In the genomic region with DNA sequence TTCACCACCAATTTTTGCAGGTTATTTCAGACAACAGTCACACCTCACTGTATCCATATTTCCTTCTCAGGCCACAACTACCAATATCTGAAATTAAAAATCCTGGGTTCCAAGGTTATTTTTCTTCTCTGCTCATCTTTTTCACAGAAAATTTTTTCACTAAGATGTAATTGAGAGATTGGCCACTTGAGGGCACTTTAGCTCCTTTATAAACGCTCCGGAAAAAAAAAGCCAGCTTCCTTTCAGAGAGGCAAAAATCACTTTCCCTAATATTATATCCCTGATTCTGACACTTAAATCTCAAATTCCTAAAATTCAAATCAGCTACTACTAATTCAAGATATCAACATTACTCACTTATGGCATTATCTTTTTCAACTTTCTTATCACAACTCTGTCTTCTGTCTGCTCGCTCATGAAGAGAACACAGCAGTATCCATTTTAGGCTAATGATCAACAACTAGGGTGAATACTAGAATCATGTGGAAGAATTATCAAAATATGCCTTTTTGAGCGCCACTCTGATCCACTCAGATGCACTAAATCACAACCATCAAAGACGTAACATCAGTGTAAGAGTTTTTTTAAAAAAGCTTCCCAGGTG, we compare ENCODE assay signal across 8 cellular contexts.
DNase-seq lines count a peak whose midpoint lies in the region; ATAC-seq and TF ChIP-seq lines count a peak whose summit lies in the region.

No MANE protein-coding gene starts in this region.

- no peak overlapping the region for H3K27ac ChIP-seq in CD4-positive, alpha-beta T cell (ENCODE audit: low read depth, low read length)
- no peak overlapping the region for H3K27ac ChIP-seq in HCT116 (ENCODE audit: low read depth, low read length)
- no peak overlapping the region for H3K27ac ChIP-seq in OCI-LY1 (ENCODE audit: low read depth, low read length, poor library complexity, severe bottlenecking)
- H3K27ac ChIP-seq in endodermal cell (ENCODE audit: low read depth, low read length) = no peak overlapping the region
- H3K27ac ChIP-seq in neutrophil = no peak overlapping the region

- H4K20me1 ChIP-seq in HCT116 (ENCODE audit: insufficient read depth) (no peaks in the 10 kb centered on the region), OCI-LY1 (ENCODE audit: insufficient read depth, low read length) (no peaks in the 10 kb centered on the region)

- no peaks in the 10 kb centered on the region for H3K9me3 Mint-ChIP-seq in CD4-positive, alpha-beta T cell
- no peaks in the 10 kb centered on the region for H3K9me3 Mint-ChIP-seq in endodermal cell

- peak; percentile 86 for TF ChIP-seq CTCF in CD4-positive, alpha-beta T cell (IDR thresholded peaks at IDR 0.05)
- TF ChIP-seq CTCF in HCT116 (IDR thresholded peaks at IDR 0.05 in 2 of 3, conservative IDR thresholded peaks at IDR 0.05 in 1 of 3; ENCODE audit: borderline replicate concordance in 1 of 3, insufficient read depth in 1 of 3, low read depth in 2 of 3, low read length in 2 of 3) (peak; percentile 40 to 73 (median 69); a peak in 5 of 6 replicates), OCI-LY1 (IDR thresholded peaks at IDR 0.05; ENCODE audit: low read length) (peak; percentile 69), endodermal cell (conservative IDR thresholded peaks at IDR 0.05) (peak; percentile 84), neutrophil (IDR thresholded peaks at IDR 0.05) (peak; percentile 72)

- no peak for TF ChIP-seq POLR2A in HCT116 (IDR thresholded peaks at IDR 0.05; ENCODE audit: borderline replicate concordance, extremely low read depth, insufficient read depth, insufficient read length)

- no peak overlapping the region for H3K9ac ChIP-seq in HCT116 (ENCODE audit: low read length)
- H3K9ac ChIP-seq in OCI-LY1 (ENCODE audit: low read length) = no peak overlapping the region
- no peak overlapping the region for H3K9ac ChIP-seq in endodermal cell (ENCODE audit: extremely low read depth, low read length, poor library complexity, severe bottlenecking)

- peak; percentile 41 for ATAC-seq in CD4-positive, alpha-beta T cell (ENCODE audit: poor library complexity)
- ATAC-seq in HCT116 = no peak
- ATAC-seq in GM18873 (IDR thresholded peaks at IDR 0.05; ENCODE audit: low FRiP score, unreplicated experiment) = no peak
- no peak for ATAC-seq in GM21723 (IDR thresholded peaks at IDR 0.05; ENCODE audit: unreplicated experiment)

- no peaks in the 10 kb centered on the region for H3K79me2 ChIP-seq in HCT116 (ENCODE audit: insufficient read depth, low read length)
- no peaks in the 10 kb centered on the region for H3K79me2 ChIP-seq in OCI-LY1 (ENCODE audit: insufficient read depth, low read length)

- no peaks in the 10 kb centered on the region for H3K4me1 Mint-ChIP-seq in CD4-positive, alpha-beta T cell (ENCODE audit: low read depth)
- no peaks in the 10 kb centered on the region for H3K4me1 Mint-ChIP-seq in endodermal cell

- CTCF ChIA-PET in CD4-positive, alpha-beta T cell (lab: Charles Lee) = interaction anchor here (0.8 to 2.5 kb wide), 14 partner anchors 42 to 545 kb away, joined by 3 to 11 read pairs (median 4); no protein-coding TSS in a partner anchor
- CTCF ChIA-PET in HCT116 (lab: Charles Lee) = interaction anchor here (0.7 to 3.2 kb wide), 14 partner anchors 13 to 648 kb away, joined by 3 to 37 read pairs (median 3); a partner anchor contains a TSS

- no peak for DNase-seq in CD4-positive, alpha-beta T cell
- DNase-seq in HCT116 (ENCODE audit: low read depth, low spot score) (no peak), endodermal cell (no peak)
- no peak for DNase-seq in activated CD8-positive, alpha-beta memory T cell treated with anti-CD3 and anti-CD28 coated beads, Interleukin-2, amount 50 U/mL, for 48 hours

- no peaks in the 10 kb centered on the region for H3K9me3 ChIP-seq in CD4-positive, alpha-beta T cell (ENCODE audit: control insufficient read depth, low read length)
- no peaks in the 10 kb centered on the region for H3K9me3 ChIP-seq in HCT116 (ENCODE audit: control insufficient read depth in 1 of 2, insufficient read depth in 1 of 2, low read depth in 1 of 2, low read length in 2 of 2)
- H3K9me3 ChIP-seq in OCI-LY1 (ENCODE audit: low read length) = no peaks in the 10 kb centered on the region
- no peaks in the 10 kb centered on the region for H3K9me3 ChIP-seq in endodermal cell (ENCODE audit: control insufficient read depth, low read length)
- H3K9me3 ChIP-seq in neutrophil = no peaks in the 10 kb centered on the region

- H3K36me3 Mint-ChIP-seq in CD4-positive, alpha-beta T cell (ENCODE audit: low read depth) = no peaks in the 10 kb centered on the region
- no peaks in the 10 kb centered on the region for H3K36me3 Mint-ChIP-seq in endodermal cell (ENCODE audit: low read depth)

- TF ChIP-seq RAD21 in HCT116 (IDR thresholded peaks at IDR 0.05; ENCODE audit: low read depth) = peak; percentile 77

- BruUV-seq in HCT116 (replicated peaks; lab: Mats Ljungman, UMichigan) = no TSS peak

- H3K9me2 ChIP-seq in HCT116 (ENCODE audit: insufficient read depth) (no peaks in the 10 kb centered on the region), OCI-LY1 (ENCODE audit: low read depth, low read length) (no peaks in the 10 kb centered on the region)

- RAD21 ChIA-PET in HCT116 (lab: Charles Lee; ENCODE audit: low non-redundant PET in 1 of 2, low total read pairs in 2 of 2, uncharacterized antibody in 2 of 2, unreplicated experiment in 2 of 2) = interaction anchor here (1.0 to 1.3 kb wide), 4 partner anchors 112 to 332 kb away, joined by 3 to 4 read pairs (median 3); no protein-coding TSS in a partner anchor

- H3K4me1 ChIP-seq in HCT116 (ENCODE audit: control insufficient read depth in 1 of 2, insufficient read depth in 2 of 2, low read length in 2 of 2) (no peaks in the 10 kb centered on the region), OCI-LY1 (ENCODE audit: insufficient read depth, low read length, severe bottlenecking) (no peaks in the 10 kb centered on the region), endodermal cell (ENCODE audit: control insufficient read depth, insufficient read depth, low read length) (no peaks in the 10 kb centered on the region), neutrophil (ENCODE audit: control insufficient read depth in 1 of 2, insufficient read depth in 1 of 2, low read depth in 1 of 2, low read length in 1 of 2) (no peaks in the 10 kb centered on the region)

- H3K27me3 ChIP-seq in CD4-positive, alpha-beta T cell (ENCODE audit: control insufficient read depth, insufficient read depth, low read length) = peaks cover 30% of the 10 kb centered on the region
- H3K27me3 ChIP-seq in HCT116 (ENCODE audit: insufficient read depth, low read length) = no peaks in the 10 kb centered on the region
- H3K27me3 ChIP-seq in OCI-LY1 (ENCODE audit: insufficient read depth, low read length) = no peaks in the 10 kb centered on the region
- no peaks in the 10 kb centered on the region for H3K27me3 ChIP-seq in endodermal cell (ENCODE audit: control insufficient read depth, insufficient read depth, low read length, poor library complexity, severe bottlenecking)
- no peaks in the 10 kb centered on the region for H3K27me3 ChIP-seq in neutrophil

- peaks cover 15% of the 10 kb centered on the region for H3K27me3 Mint-ChIP-seq in CD4-positive, alpha-beta T cell
- no peaks in the 10 kb centered on the region for H3K27me3 Mint-ChIP-seq in endodermal cell (ENCODE audit: insufficient read depth)

- H3K4me3 ChIP-seq in HCT116 (replicated peaks in 1 of 2; ENCODE audit: low read depth in 1 of 2, low read length in 2 of 2) = no peak overlapping the region
- H3K4me3 ChIP-seq in OCI-LY1 (ENCODE audit: low read depth, low read length, poor library complexity, severe bottlenecking) = no peak overlapping the region
- H3K4me3 ChIP-seq in endodermal cell (ENCODE audit: low read length) = no peak overlapping the region
- H3K4me3 ChIP-seq in neutrophil (ENCODE audit: low read depth in 1 of 2, low read length in 1 of 2) = no peak overlapping the region

- POLR2A ChIA-PET in CD4-positive, alpha-beta T cell (lab: Charles Lee) = interaction anchor here (1.3 kb wide), 2 partner anchors 100 to 135 kb away, joined by 4 to 5 read pairs; no protein-coding TSS in a partner anchor
- POLR2A ChIA-PET in HCT116 (lab: Charles Lee) = interaction anchor here (1.3 kb wide), 1 partner anchor 136 kb away, joined by 4 read pairs; no protein-coding TSS in a partner anchor

- WGBS in endodermal cell (ENCODE audit: insufficient coverage in 1 of 2, insufficient read length in 1 of 2), 2 experiments = 6 to 45% methylated on average over 2 to 5 of the region's 5 CpGs

- H3K4me2 ChIP-seq in HCT116 (ENCODE audit: low read length) (no peak overlapping the region), OCI-LY1 (ENCODE audit: low read length) (no peak overlapping the region)

- no peak overlapping the region for H3K4me3 Mint-ChIP-seq in CD4-positive, alpha-beta T cell
- H3K4me3 Mint-ChIP-seq in endodermal cell = no peak overlapping the region

- no peak overlapping the region for H3K27ac Mint-ChIP-seq in CD4-positive, alpha-beta T cell
- no peak overlapping the region for H3K27ac Mint-ChIP-seq in endodermal cell

- H2AFZ ChIP-seq in HCT116 (ENCODE audit: low read depth, low read length, poor library complexity, severe bottlenecking) (peak overlapping the region; percentile 91), OCI-LY1 (ENCODE audit: low read length) (no peak overlapping the region)

- no peaks in the 10 kb centered on the region for H3K36me3 ChIP-seq in HCT116 (ENCODE audit: control insufficient read depth in 1 of 2, insufficient read depth in 2 of 2, low read length in 2 of 2)
- no peaks in the 10 kb centered on the region for H3K36me3 ChIP-seq in OCI-LY1 (ENCODE audit: insufficient read depth, low read length)
- no peaks in the 10 kb centered on the region for H3K36me3 ChIP-seq in endodermal cell (ENCODE audit: control insufficient read depth, insufficient read depth, low read length)
- no peaks in the 10 kb centered on the region for H3K36me3 ChIP-seq in neutrophil

- no peaks in the 10 kb centered on the region for H3F3A ChIP-seq in OCI-LY1 (ENCODE audit: insufficient read depth, low read length)

- intact Hi-C loops in CD4-positive, alpha-beta T cell (cut with DNase I, micrococcal nuclease) = loop anchor here (1.0 to 10.0 kb wide), 3 partner anchors 648 to 1821 kb away; a partner anchor contains a TSS
- intact Hi-C loops in HCT116 (cut with micrococcal nuclease) = loop anchor here (1.0 to 10.0 kb wide), 5 partner anchors 106 to 1821 kb away; a partner anchor contains a TSS

TF ChIP-seq in HCT116, 20 proteins besides CTCF, POLR2A, EP300 and RAD21 (continues in another document):
- no peak for TF ChIP-seq JUND (IDR thresholded peaks at IDR 0.05)
- TF ChIP-seq EZH2phosphoT487 (IDR thresholded peaks at IDR 0.05; ENCODE audit: borderline replicate concordance) = no peak
- no peak for TF ChIP-seq EZH2 (IDR thresholded peaks at IDR 0.05)
- TF ChIP-seq EGR1 (IDR thresholded peaks at IDR 0.05; ENCODE audit: low read depth) = no peak
- no peak for TF ChIP-seq YY1 (IDR thresholded peaks at IDR 0.05; ENCODE audit: extremely low read depth, insufficient replicate concordance, low read depth, low read length)
- TF ChIP-seq, protein P1, sequence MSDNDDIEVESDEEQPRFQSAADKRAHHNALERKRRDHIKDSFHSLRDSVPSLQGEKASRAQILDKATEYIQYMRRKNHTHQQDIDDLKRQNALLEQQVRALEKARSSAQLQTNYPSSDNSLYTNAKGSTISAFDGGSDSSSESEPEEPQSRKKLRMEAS (IDR thresholded peaks at IDR 0.05) = no peak
- no peak for TF ChIP-seq SIN3A (IDR thresholded peaks at IDR 0.05; ENCODE audit: low read depth)
- TF ChIP-seq SP1 (IDR thresholded peaks at IDR 0.05; ENCODE audit: low read depth) = no peak
